Comparison of ENCODE assay signal across 16 cellular contexts in genomic region chr7:95669513-95669912, GRCh38.
A peak's percentile ranks its signal among the peaks of the same experiment; 100 is the strongest.
DNase-seq lines count a peak whose midpoint lies in the region; ATAC-seq lines count a peak whose summit lies in the region.
"Had no signal": no experiment of that assay in that cellular context is flagged by ENCODE, and none has a peak within 500 bp of the region (broad histone marks: within the 10 kb centered on the region; RNA-seq: fewer than 3 reads in every experiment).

No MANE protein-coding gene starts in this region.

- DNase-seq in Right ventricle myocardium superior = no peak
- DNase-seq in cardiac septum (ENCODE audit: low spot score) = no peak
- peak; percentile 63 for DNase-seq in MV-4-11 (lab: John Stamatoyannopoulos, UW)
- no peak for DNase-seq in retina
- no peak for DNase-seq in NCI-H510A treated with DMSO at 0.1 percent for 48 hours (lab: John Stamatoyannopoulos, UW)
- DNase-seq in superior temporal gyrus (ENCODE audit: extremely low spot score) = no peak
- DNase-seq: 8988T; activated naive CD4-positive, alpha-beta T cell treated with anti-CD3 and anti-CD28 coated beads, Interleukin-2, amount 50 U/mL, for 16 hours; DMS153; dorsolateral prefrontal cortex; H7; left lung; NCI-H1092 had no signal

- ATAC-seq in Right ventricle myocardium superior (ENCODE audit: poor library complexity) (peak; percentile 31), HG02852 (IDR thresholded peaks at IDR 0.05; ENCODE audit: unreplicated experiment) (peak; percentile 85), GM18520 (IDR thresholded peaks at IDR 0.05; ENCODE audit: unreplicated experiment) (no peak)
- ATAC-seq: activated CD4-positive, CD25-positive, alpha-beta regulatory T cell treated with anti-CD3 and anti-CD28 coated beads, Interleukin-2, amount 50 U/mL, for 24 hours; left lung had no signal

- intact Hi-C loops in Right ventricle myocardium superior (cut with DNase I) = no loop called here
- intact Hi-C loops in cardiac septum (cut with DNase I) = no loop called here
